In the genomic region with DNA sequence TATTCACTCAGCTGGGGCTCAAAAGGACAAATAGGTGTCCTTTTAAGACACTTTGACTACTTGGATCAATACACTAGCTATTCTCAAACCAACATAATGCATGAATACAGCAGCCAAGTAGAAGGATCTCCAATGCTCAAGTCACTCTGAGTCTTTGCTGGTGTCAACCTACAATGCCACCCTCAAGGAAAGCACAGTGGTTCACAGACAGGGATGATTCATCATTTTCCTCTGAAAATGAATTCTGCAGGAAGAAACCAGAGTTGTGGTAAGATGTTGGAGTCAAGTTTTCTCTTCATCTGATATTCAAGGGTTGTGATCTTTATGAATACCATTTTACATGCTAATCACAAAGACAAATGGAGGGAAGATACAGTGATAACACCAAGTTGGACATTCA, we compare ENCODE assay signal across 20 cellular contexts.
DNase-seq lines count a peak whose midpoint lies in the region; FAIRE-seq and TF ChIP-seq lines count a peak whose summit lies in the region.
"Had no signal": no experiment of that assay in that cellular context is flagged by ENCODE, and none has a peak within 500 bp of the region (broad histone marks: within the 10 kb centered on the region; RNA-seq: fewer than 3 reads in every experiment).

No MANE protein-coding gene starts in this region.

- peaks cover 25% of the 10 kb centered on the region for H3K36me3 Mint-ChIP-seq in Caco-2 (ENCODE audit: insufficient read depth, unreplicated experiment)
- peaks cover 2% of the 10 kb centered on the region for H3K36me3 Mint-ChIP-seq in T-helper 2 cell treated with Interferon-gamma antibody and Interleukin-4, amounts not matched to agents 5 μg/mL and 100 μg/mL, for 36 hours (ENCODE audit: low read depth)

- TSS peak; percentile 17 for BruUV-seq in Caco-2 (replicated peaks; lab: Mats Ljungman, UMichigan)

- TF ChIP-seq POLR2A in Peyer's patch (IDR thresholded peaks at IDR 0.05) (no peak), H54 (IDR thresholded peaks at IDR 0.05; ENCODE audit: low read depth, low read length) (no peak)

- H3K9me3 ChIP-seq in Caco-2 (no peaks in the 10 kb centered on the region), Peyer's patch (no peaks in the 10 kb centered on the region)
- H3K9me3 ChIP-seq: A549, SK-N-SH had no signal

- no peaks in the 10 kb centered on the region for H3K9me3 Mint-ChIP-seq in Caco-2 (ENCODE audit: unreplicated experiment)
- H3K9me3 Mint-ChIP-seq in T-helper 2 cell treated with Interferon-gamma antibody and Interleukin-4, amounts not matched to agents 5 μg/mL and 100 μg/mL, for 36 hours = no peaks in the 10 kb centered on the region

- CTCF ChIA-PET in Caco-2 (lab: Charles Lee) = no interaction called here

- peaks cover 9% of the 10 kb centered on the region for H3K4me1 Mint-ChIP-seq in Caco-2 (ENCODE audit: low read depth, unreplicated experiment)
- H3K4me1 Mint-ChIP-seq in T-helper 2 cell treated with Interferon-gamma antibody and Interleukin-4, amounts not matched to agents 5 μg/mL and 100 μg/mL, for 36 hours (ENCODE audit: low read depth) = peaks cover 3% of the 10 kb centered on the region

- TF ChIP-seq CTCF in Caco-2 (IDR thresholded peaks at IDR 0.05; ENCODE audit: insufficient read depth in 1 of 2, low read depth in 1 of 2, low read length in 1 of 2, severe bottlenecking in 1 of 2, unreplicated experiment in 1 of 2) = no peak
- TF ChIP-seq CTCF in Peyer's patch (IDR thresholded peaks at IDR 0.05) = no peak

- POLR2A ChIA-PET in Caco-2 (lab: Charles Lee) = no interaction called here

- H3K27me3 Mint-ChIP-seq in Caco-2 (ENCODE audit: insufficient read depth, unreplicated experiment) = no peaks in the 10 kb centered on the region
- H3K27me3 Mint-ChIP-seq in T-helper 2 cell treated with Interferon-gamma antibody and Interleukin-4, amounts not matched to agents 5 μg/mL and 100 μg/mL, for 36 hours (ENCODE audit: low read depth) = peaks cover 24% of the 10 kb centered on the region

- H3K4me3 ChIP-seq in Caco-2 (ENCODE audit: low read depth, low read length) (no peak overlapping the region), Peyer's patch (no peak overlapping the region)
- H3K4me3 ChIP-seq: A549 had no signal

- no peak overlapping the region for H3K4me3 Mint-ChIP-seq in Caco-2 (ENCODE audit: unreplicated experiment)
- no peak overlapping the region for H3K4me3 Mint-ChIP-seq in T-helper 2 cell treated with Interferon-gamma antibody and Interleukin-4, amounts not matched to agents 5 μg/mL and 100 μg/mL, for 36 hours

- no peak for FAIRE-seq in H54 (lab: Jason Lieb, UNC)
- FAIRE-seq: A549, GM12892 had no signal

- DNase-seq in Caco-2 = no peak
- DNase-seq in HCEC 1CT = peak; percentile 2
- peak; percentile 22 for DNase-seq in RPMI7951 (ENCODE audit: low read depth)
- DNase-seq in iris pigment epithelial cell (ENCODE audit: low read depth) = peak; percentile 28
- no peak for DNase-seq in T-helper 2 cell treated with Interferon-gamma antibody and Interleukin-4, amounts not matched to agents 5 μg/mL and 100 μg/mL, for 36 hours (ENCODE audit: low spot score)
- no peak for DNase-seq in Peyer's patch
- DNase-seq in H54 (ENCODE audit: insufficient read length, low spot score) = no peak
- DNase-seq in SW480 (ENCODE audit: low spot score) = no peak
- DNase-seq: COR-L47, H7, NCI-H1048, NCI-H146, NCI-H226, NCI-H526, PC-3, Right ventricle myocardium superior, SK-N-SH had no signal

- H3K27me3 ChIP-seq in Caco-2 (replicated peaks; ENCODE audit: control insufficient read depth, insufficient read depth, low read length) = no peaks in the 10 kb centered on the region
- no peaks in the 10 kb centered on the region for H3K27me3 ChIP-seq in Peyer's patch

- no peaks in the 10 kb centered on the region for H3K4me1 ChIP-seq in Caco-2
- no peaks in the 10 kb centered on the region for H3K4me1 ChIP-seq in Peyer's patch
- H3K4me1 ChIP-seq: A549 had no signal

- intact Hi-C loops in Caco-2 (cut with micrococcal nuclease; ENCODE audit: unreplicated experiment) = no loop called here

- H3K36me3 ChIP-seq in Caco-2 (ENCODE audit: control insufficient read depth, insufficient read depth, low read length) (peaks cover 3% of the 10 kb centered on the region; the same call in 1 of the 2 replicates), Peyer's patch (peaks cover 0 to 6% (median 0%) of the 10 kb centered on the region in 3 donors)

- H3K27ac Mint-ChIP-seq in Caco-2 (ENCODE audit: unreplicated experiment) = no peak overlapping the region
- no peak overlapping the region for H3K27ac Mint-ChIP-seq in T-helper 2 cell treated with Interferon-gamma antibody and Interleukin-4, amounts not matched to agents 5 μg/mL and 100 μg/mL, for 36 hours
- H3K27ac Mint-ChIP-seq: CD14-positive monocyte had no signal

- H3K27ac ChIP-seq in Peyer's patch = no peak overlapping the region
- H3K27ac ChIP-seq: A549 had no signal

Comparison
In these comparisons a context has a peak if more than half of its experiments do, and no peak if none do; other contexts are left out.
1. DNase-seq: peak in HCEC 1CT (single experiment), RPMI7951 (single experiment) and iris pigment epithelial cell (single experiment); none in Caco-2 (0 of 2), T-helper 2 cell treated with Interferon-gamma antibody and Interleukin-4, amounts not matched to agents 5 μg/mL and 100 μg/mL, for 36 hours (single experiment), Peyer's patch (0 of 3), H54 (single experiment) and SW480 (single experiment).